ENCODE assay signal across 23 cellular contexts in genomic region chr11:20118209-20118608, GRCh38. TPM values are rescaled to one million over a fixed set of nuclear protein-coding genes. Genes with fewer than 3 reads are reported as not detected.
DNase-seq lines count a peak whose midpoint lies in the region; ATAC-seq, FAIRE-seq and TF ChIP-seq lines count a peak whose summit lies in the region.
"Had no signal": no experiment of that assay in that cellular context is flagged by ENCODE, and none has a peak within 500 bp of the region (broad histone marks: within the 10 kb centered on the region; RNA-seq: fewer than 3 reads in every experiment).

No MANE protein-coding gene starts in this region.

- no peak for TF ChIP-seq POLR2A in K562 (conservative IDR thresholded peaks at IDR 0.05)

- in situ Hi-C loops in K562 (cut with MboI), result no loop called here

- H3K9me3 ChIP-seq in K562 (replicated peaks; ENCODE audit: control insufficient read depth, insufficient read depth, low read depth, low read length) (no peaks in the 10 kb centered on the region), WERI-Rb-1 (ENCODE audit: severe bottlenecking) (no peaks in the 10 kb centered on the region), PC-3 (ENCODE audit: low read length) (no peaks in the 10 kb centered on the region)
- H3K9me3 ChIP-seq: HAP-1 had no signal

- no peak for TF ChIP-seq EP300 in K562 (IDR thresholded peaks at IDR 0.05; ENCODE audit: low read length)

- peaks cover 3 to 13% of the 10 kb centered on the region in 2 experiments; a peak in 4 of 5 replicates for H3K4me1 ChIP-seq in K562 (replicated peaks in 1 of 2; ENCODE audit: control insufficient read depth in 2 of 2, insufficient read depth in 2 of 2, low read length in 2 of 2)
- peaks cover under 1% of the 10 kb centered on the region; the same call in 1 of the 2 replicates for H3K4me1 ChIP-seq in PC-3 (ENCODE audit: insufficient read depth, low read length)
- H3K4me1 ChIP-seq: HAP-1 had no signal

- H2AFZ ChIP-seq in K562 (ENCODE audit: low read depth, low read length) (0 out of 2 replicates have a peak overlapping the region, but pooled peaks have one; percentile 81), PC-3 (ENCODE audit: low read length) (no peak overlapping the region)

- H3K4me3 Mint-ChIP-seq in endothelial cell (ENCODE audit: unreplicated experiment) (peak overlapping the region; percentile 3), osteocyte (ENCODE audit: unreplicated experiment) (no peak overlapping the region)
- H3K4me3 Mint-ChIP-seq in stimulated activated memory B cell treated with anti-CD40 and anti-IgM and Interleukin-4, amounts not matched to agents 10 μg/mL and 1 μg/mL and 100 μg/mL, for 72 hours, result no peak overlapping the region
- H3K4me3 Mint-ChIP-seq: CD4-positive, alpha-beta memory T cell; HFFc6 had no signal

- H3K4me2 ChIP-seq in K562 (ENCODE audit: insufficient read depth, low read length) (no peak overlapping the region), PC-3 (ENCODE audit: low read length) (no peak overlapping the region)

- no peak for TF ChIP-seq CTCF in K562 (IDR thresholded peaks at IDR 0.05 in 2 of 3, conservative IDR thresholded peaks at IDR 0.05 in 1 of 3; ENCODE audit: insufficient read depth in 2 of 3, low read depth in 1 of 3, low read length in 3 of 3)
- TF ChIP-seq CTCF in endothelial cell (IDR thresholded peaks at IDR 0.05; ENCODE audit: unreplicated experiment), result no peak
- no peak for TF ChIP-seq CTCF in osteocyte (IDR thresholded peaks at IDR 0.05)
- no peak for TF ChIP-seq CTCF in WERI-Rb-1 (IDR thresholded peaks at IDR 0.05; ENCODE audit: low read depth, low read length)
- TF ChIP-seq CTCF in PC-3 (conservative IDR thresholded peaks at IDR 0.05; ENCODE audit: low read depth, low read length), result no peak

- ATAC-seq in K562 (no peak), GM21786 (IDR thresholded peaks at IDR 0.05; ENCODE audit: unreplicated experiment) (no peak), PC-3 (no peak)
- peak; percentile 28 for ATAC-seq in stimulated activated memory B cell treated with anti-CD40 and anti-IgM and Interleukin-4, amounts not matched to agents 10 μg/mL and 1 μg/mL and 100 μg/mL, for 72 hours

- POLR2A ChIA-PET in K562 (lab: Yijun Ruan, JAX) (no interaction called here), PC-3 (lab: Charles Lee; ENCODE audit: unreplicated experiment) (no interaction called here)

- peaks cover 25% of the 10 kb centered on the region for H3K36me3 Mint-ChIP-seq in endothelial cell (ENCODE audit: low read depth, unreplicated experiment)
- peaks cover 49% of the 10 kb centered on the region for H3K36me3 Mint-ChIP-seq in osteocyte (ENCODE audit: unreplicated experiment)
- peaks cover 4% of the 10 kb centered on the region for H3K36me3 Mint-ChIP-seq in stimulated activated memory B cell treated with anti-CD40 and anti-IgM and Interleukin-4, amounts not matched to agents 10 μg/mL and 1 μg/mL and 100 μg/mL, for 72 hours

- no peaks in the 10 kb centered on the region for H3K4me1 Mint-ChIP-seq in endothelial cell (ENCODE audit: unreplicated experiment)
- peaks cover 55% of the 10 kb centered on the region for H3K4me1 Mint-ChIP-seq in osteocyte (ENCODE audit: unreplicated experiment)
- H3K4me1 Mint-ChIP-seq in stimulated activated memory B cell treated with anti-CD40 and anti-IgM and Interleukin-4, amounts not matched to agents 10 μg/mL and 1 μg/mL and 100 μg/mL, for 72 hours, result peaks cover 2% of the 10 kb centered on the region
- H3K4me1 Mint-ChIP-seq: CD4-positive, alpha-beta memory T cell had no signal

- intact Hi-C loops in K562 (cut with micrococcal nuclease) (no loop called here), PC-3 (cut with micrococcal nuclease) (loop anchor here (10.0 kb wide), 1 partner anchor 83 kb away; no protein-coding TSS in a partner anchor)

- BruUV-seq in K562 (replicated peaks; lab: Mats Ljungman, UMichigan) (no TSS peak), PC-3 (replicated peaks; lab: Mats Ljungman, UMichigan) (no TSS peak)

- H3K79me2 ChIP-seq in K562 (ENCODE audit: control insufficient read depth, insufficient read depth, low read length) (no peaks in the 10 kb centered on the region), PC-3 (ENCODE audit: low read length) (no peaks in the 10 kb centered on the region)

- H3K27me3 ChIP-seq in K562 (ENCODE audit: control insufficient read depth in 2 of 2, insufficient read depth in 2 of 2, low read length in 2 of 2) (peaks cover 0 to 6% of the 10 kb centered on the region in 2 experiments; a peak in 2 of 5 replicates), WERI-Rb-1 (ENCODE audit: insufficient read depth, low read depth, severe bottlenecking) (no peaks in the 10 kb centered on the region), PC-3 (ENCODE audit: low read length) (no peaks in the 10 kb centered on the region)

- no peaks in the 10 kb centered on the region for H3K9me3 Mint-ChIP-seq in endothelial cell (ENCODE audit: unreplicated experiment)
- no peaks in the 10 kb centered on the region for H3K9me3 Mint-ChIP-seq in osteocyte (ENCODE audit: unreplicated experiment)
- H3K9me3 Mint-ChIP-seq in stimulated activated memory B cell treated with anti-CD40 and anti-IgM and Interleukin-4, amounts not matched to agents 10 μg/mL and 1 μg/mL and 100 μg/mL, for 72 hours, result no peaks in the 10 kb centered on the region
- H3K9me3 Mint-ChIP-seq: HFFc6 had no signal

- peaks cover 8% of the 10 kb centered on the region for H3K27me3 Mint-ChIP-seq in endothelial cell (ENCODE audit: unreplicated experiment)
- H3K27me3 Mint-ChIP-seq in osteocyte (ENCODE audit: unreplicated experiment), result no peaks in the 10 kb centered on the region
- H3K27me3 Mint-ChIP-seq in stimulated activated memory B cell treated with anti-CD40 and anti-IgM and Interleukin-4, amounts not matched to agents 10 μg/mL and 1 μg/mL and 100 μg/mL, for 72 hours, result peaks cover 33% of the 10 kb centered on the region

- H3K27ac ChIP-seq in K562 (ENCODE audit: extremely low read depth, low read depth, low read length) (no peak overlapping the region), WERI-Rb-1 (no peak overlapping the region), PC-3 (ENCODE audit: low read length) (no peak overlapping the region)

- H3K36me3 ChIP-seq in K562 (ENCODE audit: control insufficient read depth, insufficient read depth, low read length) (no peaks in the 10 kb centered on the region), WERI-Rb-1 (peaks cover 63% of the 10 kb centered on the region), PC-3 (ENCODE audit: low read depth, low read length) (peaks cover 10% of the 10 kb centered on the region)
- H3K36me3 ChIP-seq: HAP-1 had no signal

- WGBS in K562 (ENCODE audit: insufficient coverage, low coverage, missing lambda C conversion rate), result 30% methylated on average over 15 of the region's 15 CpGs

- CTCF ChIA-PET in K562 (lab: Yijun Ruan, JAX; ENCODE audit: low intra/inter-chr PET ratio), result no interaction called here
- CTCF ChIA-PET in PC-3 (lab: Charles Lee), result no interaction called here

- H3K4me3 ChIP-seq in K562 (no peak overlapping the region), WERI-Rb-1 (ENCODE audit: low read depth, low read length) (no peak overlapping the region), PC-3 (ENCODE audit: low read length) (no peak overlapping the region)
- H3K4me3 ChIP-seq: HAP-1 had no signal

- H3K27ac Mint-ChIP-seq in endothelial cell (ENCODE audit: unreplicated experiment) (no peak overlapping the region), osteocyte (ENCODE audit: unreplicated experiment) (peak overlapping the region; percentile 23)
- H3K27ac Mint-ChIP-seq in stimulated activated memory B cell treated with anti-CD40 and anti-IgM and Interleukin-4, amounts not matched to agents 10 μg/mL and 1 μg/mL and 100 μg/mL, for 72 hours, result no peak overlapping the region
- H3K27ac Mint-ChIP-seq: HFFc6 had no signal

- no peak for DNase-seq in K562 (ENCODE audit: extremely low read depth in 1 of 4, low spot score in 3 of 4)
- no peak for DNase-seq in endothelial cell (ENCODE audit: low spot score)
- no peak for DNase-seq in osteocyte (ENCODE audit: extremely low spot score, unreplicated experiment)
- no peak for DNase-seq in WERI-Rb-1
- no peak for DNase-seq in NOMO-1 (lab: John Stamatoyannopoulos, UW; ENCODE audit: unreplicated experiment in 2 of 2)
- DNase-seq in PC-3, result no peak
- DNase-seq: C1 segment of cervical spinal cord; CD4-positive, alpha-beta memory T cell; COR-L47; DMS153; DND-41; GOT3; HFFc6 had no signal

- no peaks in the 10 kb centered on the region for H3K9me2 ChIP-seq in PC-3 (replicated peaks; ENCODE audit: low read length)

- no peaks in the 10 kb centered on the region for H3K9me1 ChIP-seq in K562 (ENCODE audit: control insufficient read depth, insufficient read depth, low read length)

- no peak for FAIRE-seq in K562 (lab: Jason Lieb, UNC)
- FAIRE-seq: G401.6, GM12892, GM19239, H54 had no signal

- no peak for TF ChIP-seq RAD21 in K562 (CRISPR knock-in tag; conservative IDR thresholded peaks at IDR 0.05 in 1 of 2, IDR thresholded peaks at IDR 0.05 in 1 of 2)

- H4K20me1 ChIP-seq in K562 (replicated peaks; ENCODE audit: control insufficient read depth, insufficient read depth, low read length), result no peaks in the 10 kb centered on the region
- H4K20me1 ChIP-seq in PC-3 (ENCODE audit: low read length), result no peaks in the 10 kb centered on the region

- H3F3A ChIP-seq in PC-3 (ENCODE audit: low read length, unreplicated experiment), result no peaks in the 10 kb centered on the region

- no peak overlapping the region for H3K9ac ChIP-seq in K562 (ENCODE audit: insufficient read depth in 1 of 2, low read depth in 2 of 2, low read length in 2 of 2)
- H3K9ac ChIP-seq in PC-3 (ENCODE audit: low read length), result no peak overlapping the region

TF ChIP-seq in K562, 482 proteins besides CTCF, POLR2A, EP300 and RAD21:
- no peak for TF ChIP-seq ZNF668 (CRISPR knock-in tag; IDR thresholded peaks at IDR 0.05)
TF ChIP-seq in K562: peak in this region for 0.

RNA-seq across cellular contexts. Expression of gene DBX1, which starts 42.1 kb away (rescaled TPM):
- not detected in 2 replicates for total RNA-seq in K562 (2011; cell fraction: chromatin; rRNA removed; ENCODE audit: low replicate concordance)
- total RNA-seq in K562 (2011; cell fraction: nucleolus; rRNA removed), result not detected in 2 replicates
- total RNA-seq in K562 (2011; cell fraction: nucleoplasm; rRNA removed), result not detected in 2 replicates
- not detected in 2 replicates for total RNA-seq in K562 (2014; rRNA removed)
- total RNA-seq in K562 (2014; rRNA removed; fragmentation: Illumina TruSeq; extraction: Trizol), result not detected in 2 replicates
- not detected in 2 replicates for total RNA-seq in K562 (2015; rRNA removed; fragmentation: Illumina TruSeq; extraction: Trizol)
- total RNA-seq in K562 (2021), result not detected in 2 replicates
- polyA plus RNA-seq in K562 (2011; rRNA removed), result not detected in 2 replicates
- polyA plus RNA-seq in K562 (2011; cell fraction: cytosol; rRNA removed), result not detected in 2 replicates
- not detected in 2 replicates for polyA plus RNA-seq in K562 (2011; cell fraction: nucleus; rRNA removed)
- polyA plus RNA-seq in K562 (2012), result not detected in 2 replicates
- polyA plus RNA-seq in K562 (2014; fragmentation: Illumina TruSeq; extraction: Trizol), result not detected in 2 replicates
- not detected for polyA plus RNA-seq in K562 (2014; fragmentation: Nextera tagmentation; extraction: Ambion mirVana)
- polyA plus RNA-seq in K562 (2014; rRNA removed), result not detected in 2 replicates
- not detected in 2 replicates for polyA minus RNA-seq in K562 (2011; rRNA and poly(A)+ RNA removed)
- not detected in 2 replicates for polyA minus RNA-seq in K562 (2011; cell fraction: cytosol; rRNA and poly(A)+ RNA removed)
- not detected in 2 replicates for polyA minus RNA-seq in K562 (2011; cell fraction: nucleus; rRNA and poly(A)+ RNA removed)
- total RNA-seq in endothelial cell (ENCODE audit: unreplicated experiment), result not detected
- not detected in 2 replicates for total RNA-seq in osteocyte
- not detected in 2 replicates for total RNA-seq in PC-3 (2014; rRNA removed)
- total RNA-seq: A172; A673; CD4-positive, alpha-beta memory T cell; HFFc6 had no signal
- polyA plus RNA-seq: BJ; CD4-positive, alpha-beta memory T cell had no signal
